Comparison of ENCODE assay signal across 23 cellular contexts in the genomic region with DNA sequence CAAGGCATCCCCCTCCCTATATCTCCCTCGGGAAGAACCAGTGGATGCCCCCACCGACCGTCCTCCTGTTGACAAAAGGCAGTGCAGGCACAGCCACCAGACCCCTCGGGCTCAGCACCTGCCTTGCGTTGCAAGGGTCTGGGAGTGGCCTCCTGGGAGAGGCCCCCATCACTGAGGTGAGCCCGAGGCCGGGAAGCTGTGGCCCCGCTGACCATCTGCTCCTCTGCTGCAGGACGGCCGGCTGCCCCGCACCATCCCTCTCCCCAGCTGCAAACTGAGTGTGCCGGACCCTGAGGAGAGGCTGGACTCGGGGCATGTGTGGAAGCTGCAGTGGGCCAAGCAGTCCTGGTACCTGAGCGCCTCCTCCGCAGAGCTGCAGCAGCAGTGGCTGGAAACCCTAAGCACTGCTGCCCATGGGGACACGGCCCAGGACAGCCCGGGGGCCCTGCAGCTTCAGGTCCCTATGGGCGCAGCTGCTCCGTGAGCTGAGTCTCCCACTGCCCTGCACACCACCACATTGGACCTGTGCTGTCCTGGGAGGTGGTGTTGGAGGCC. TPM values are rescaled to one million over a fixed set of nuclear protein-coding genes. Genes with fewer than 3 reads are reported as not detected.
A peak's percentile ranks its signal among the peaks of the same experiment; 100 is the strongest.
DNase-seq lines count a peak whose midpoint lies in the region; ATAC-seq lines count a peak whose summit lies in the region.
"Had no signal": no experiment of that assay in that cellular context is flagged by ENCODE, and none has a peak within 500 bp of the region (broad histone marks: within the 10 kb centered on the region; RNA-seq: fewer than 3 reads in every experiment).

No MANE protein-coding gene starts in this region.

- H3K4me1 Mint-ChIP-seq in stimulated activated naive CD8-positive, alpha-beta T cell treated with anti-CD3 and anti-CD28 coated beads, Interleukin-15, amount 100 ng/mL, for 72 hours: peaks cover 63% of the 10 kb centered on the region
- H3K4me1 Mint-ChIP-seq in T-cell: peaks cover 64 to 79% (median 71%) of the 10 kb centered on the region in 3 donors

- no CpG with 5 or more reads among the region's 19 CpGs for WGBS in neuronal stem cell (ENCODE audit: extremely low coverage in 2 of 2, insufficient read length in 2 of 2, insufficient replicate concordance in 1 of 2), 2 donors

- CTCF ChIA-PET in T-cell (lab: Charles Lee): interaction anchor here in 1 of 2 donors (0.6 kb wide), 1 partner anchor 110 kb away, joined by 3 read pairs; no protein-coding TSS in a partner anchor

- POLR2A ChIA-PET in T-cell (lab: Charles Lee): no interaction called here

- no peak overlapping the region for H3K27ac ChIP-seq in neuronal stem cell (replicated peaks; ENCODE audit: low read length)
- H3K27ac ChIP-seq: GM23248, PC-9 had no signal

- H3K9ac ChIP-seq in neuronal stem cell (ENCODE audit: low read depth, low read length, poor library complexity): no peak overlapping the region
- H3K9ac ChIP-seq: GM23248 had no signal

- peaks cover 38% of the 10 kb centered on the region for H3K36me3 Mint-ChIP-seq in T-cell

- H3K23ac ChIP-seq in neuronal stem cell (ENCODE audit: low read depth, low read length, poor library complexity): peak overlapping the region; percentile 81

- no peak overlapping the region for H2AFZ ChIP-seq in neuronal stem cell (ENCODE audit: low read length)
- H2AFZ ChIP-seq: GM23248, PC-9 had no signal

- peaks cover 0 to 7% of the 10 kb centered on the region in 2 donors for H3K4me1 ChIP-seq in neuronal stem cell (ENCODE audit: control insufficient read depth in 2 of 2, insufficient read depth in 1 of 2, low read depth in 1 of 2, low read length in 2 of 2)

- peak overlapping the region; percentile 68 for H2AK5ac ChIP-seq in neuronal stem cell (ENCODE audit: low read depth, low read length)

- H3K4me2 ChIP-seq in neuronal stem cell (ENCODE audit: insufficient read depth, low read length, poor library complexity, severe bottlenecking): no peak overlapping the region
- H3K4me2 ChIP-seq: PC-9 had no signal

- no peak overlapping the region for H4K91ac ChIP-seq in neuronal stem cell (ENCODE audit: low read depth, low read length, poor library complexity)

- peak overlapping the region; percentile 65 for H3K18ac ChIP-seq in neuronal stem cell (ENCODE audit: low read length)

- H3K4me3 ChIP-seq in neuronal stem cell (ENCODE audit: low read length in 2 of 2): no peak overlapping the region
- H3K4me3 ChIP-seq: GM23248, PC-9 had no signal

- no peak overlapping the region for H2BK120ac ChIP-seq in neuronal stem cell (ENCODE audit: low read depth, low read length)

- H2BK12ac ChIP-seq in neuronal stem cell (ENCODE audit: low read length): no peak overlapping the region

- no peaks in the 10 kb centered on the region for H3K27me3 Mint-ChIP-seq in stimulated activated naive CD8-positive, alpha-beta T cell treated with anti-CD3 and anti-CD28 coated beads, Interleukin-15, amount 100 ng/mL, for 72 hours
- H3K27me3 Mint-ChIP-seq in T-cell: no peaks in the 10 kb centered on the region

- H3K4me3 Mint-ChIP-seq in stimulated activated naive CD8-positive, alpha-beta T cell treated with anti-CD3 and anti-CD28 coated beads, Interleukin-15, amount 100 ng/mL, for 72 hours: no peak overlapping the region
- no peak overlapping the region for H3K4me3 Mint-ChIP-seq in T-cell
- H3K4me3 Mint-ChIP-seq: CD14-positive monocyte, H9 had no signal

- peak overlapping the region; percentile 64 for H2BK15ac ChIP-seq in neuronal stem cell (ENCODE audit: low read length)

- H2BK5ac ChIP-seq in neuronal stem cell (ENCODE audit: low read length): peak overlapping the region; percentile 82

- ATAC-seq in stimulated activated naive CD8-positive, alpha-beta T cell treated with anti-CD3 and anti-CD28 coated beads, Interleukin-15, amount 100 ng/mL, for 72 hours: no peak
- no peak for ATAC-seq in stimulated activated naive CD8-positive, alpha-beta T cell treated with anti-CD3 and anti-CD28 coated beads, Interleukin-15, Interleukin-2, amounts not matched to agents 100 U/mL and 50 U/mL, for 24 hours
- no peak for ATAC-seq in T-cell (replicated peaks in 1 of 4)
- ATAC-seq in HG03457 (IDR thresholded peaks at IDR 0.05; ENCODE audit: unreplicated experiment): no peak

- H3K9me3 Mint-ChIP-seq in stimulated activated naive CD8-positive, alpha-beta T cell treated with anti-CD3 and anti-CD28 coated beads, Interleukin-15, amount 100 ng/mL, for 72 hours: no peaks in the 10 kb centered on the region
- no peaks in the 10 kb centered on the region for H3K9me3 Mint-ChIP-seq in T-cell
- H3K9me3 Mint-ChIP-seq: H9 had no signal

- peak overlapping the region; percentile 98 for H3K14ac ChIP-seq in neuronal stem cell (ENCODE audit: low read length)

- H3K27ac Mint-ChIP-seq in stimulated activated naive CD8-positive, alpha-beta T cell treated with anti-CD3 and anti-CD28 coated beads, Interleukin-15, amount 100 ng/mL, for 72 hours: peak overlapping the region; percentile 5 to 87
- H3K27ac Mint-ChIP-seq in T-cell: peak overlapping the region; percentile 72 to 79
- H3K27ac Mint-ChIP-seq: H9 had no signal

- H3K9me3 ChIP-seq in neuronal stem cell (replicated peaks in 1 of 2; ENCODE audit: control insufficient read depth in 2 of 2, insufficient read depth in 1 of 2, low read depth in 1 of 2, low read length in 2 of 2): peaks cover 0 to 2% of the 10 kb centered on the region in 2 donors

- peaks cover 2% of the 10 kb centered on the region for H3K79me1 ChIP-seq in neuronal stem cell (ENCODE audit: low read depth, low read length)

- H3K4ac ChIP-seq in neuronal stem cell (ENCODE audit: low read length): no peak overlapping the region

- no peak for DNase-seq in stimulated activated naive CD8-positive, alpha-beta T cell treated with anti-CD3 and anti-CD28 coated beads, Interleukin-15, amount 100 ng/mL, for 72 hours
- no peak for DNase-seq in stimulated activated naive CD8-positive, alpha-beta T cell treated with anti-CD3 and anti-CD28 coated beads, Interleukin-15, Interleukin-2, amounts not matched to agents 100 U/mL and 50 U/mL, for 24 hours
- no peak for DNase-seq in T-cell
- DNase-seq in neuronal stem cell (ENCODE audit: low spot score): no peak
- no peak for DNase-seq in NCI-H2227 (lab: John Stamatoyannopoulos, UW; ENCODE audit: unreplicated experiment)
- DNase-seq in midbrain (lab: John Stamatoyannopoulos, UW): no peak
- DNase-seq: DMS53, GM23248, H9, Kasumi-1, NCI-H1092 treated with DMSO at 0.1 percent for 48 hours, NCI-H1436, NCI-H187, NCI-H2081 treated with DMSO at 0.1 percent for 48 hours, NCI-H2171 treated with DMSO at 0.1 percent for 48 hours, NCI-H524, NCI-H748 treated with DMSO at 0.1 percent for 48 hours, PC-9, Right ventricle myocardium superior had no signal

- no peaks in the 10 kb centered on the region for H3K36me3 ChIP-seq in neuronal stem cell (replicated peaks in 1 of 2; ENCODE audit: control insufficient read depth in 2 of 2, insufficient read depth in 2 of 2, low read length in 2 of 2)

- peak overlapping the region; percentile 65 for H4K8ac ChIP-seq in neuronal stem cell (ENCODE audit: low read depth, low read length)

- peaks cover 0 to 28% (median 0%) of the 10 kb centered on the region in 3 experiments for H3K27me3 ChIP-seq in neuronal stem cell (ENCODE audit: control insufficient read depth in 3 of 3, insufficient read depth in 3 of 3, low read depth in 1 of 3, low read length in 3 of 3)

RNA-seq across cellular contexts. Expression of gene SUSD3, which starts 23.3 kb away (rescaled TPM):
- 10 to 100 TPM; 39.6 to 79.2 (median 71.2) TPM for total RNA-seq in T-cell
- polyA plus RNA-seq in neuronal stem cell (2013, experiment 1 of 2): 1.9 TPM
- 2.0 TPM for polyA plus RNA-seq in neuronal stem cell (2013, experiment 2 of 2)
- total RNA-seq: A673, HT1080 had no signal
- polyA plus RNA-seq: GM23248 had no signal
